ENCODE assay signal across 29 cellular contexts in the genomic region with DNA sequence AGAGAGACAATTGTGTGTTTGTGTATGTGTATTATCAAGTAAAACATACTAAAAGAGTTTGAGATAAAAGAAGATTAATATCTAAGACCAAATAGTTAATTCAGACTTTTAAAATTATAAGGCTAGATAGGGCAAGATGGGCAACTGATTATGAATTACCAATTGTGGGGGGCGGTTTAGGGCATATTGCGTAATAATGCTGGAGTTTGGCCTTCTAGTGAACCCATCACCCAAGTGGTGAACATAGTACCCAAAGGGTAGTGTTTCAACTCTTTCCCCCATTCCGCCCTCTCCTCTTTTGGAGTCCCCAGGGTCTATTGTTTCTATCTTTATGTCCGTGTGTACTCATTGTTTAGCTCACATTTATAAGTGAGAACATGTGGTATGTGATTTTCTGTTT.
"Had no signal": no experiment of that assay in that cellular context is flagged by ENCODE, and none has a peak within 500 bp of the region (broad histone marks: within the 10 kb centered on the region; RNA-seq: fewer than 3 reads in every experiment).

No MANE protein-coding gene starts in this region.

- H3K36me3 ChIP-seq: neutrophil, ovary had no signal

- H3K9ac ChIP-seq: parathyroid adenoma had no signal

- H3K4me3 ChIP-seq: ovary, psoas muscle, skin epidermis, smooth muscle cell, spleen, stomach, thoracic aorta, thyroid gland, tibial nerve, upper lobe of left lung, vagina had no signal

- DNase-seq: naive B cell; naive thymus-derived CD8-positive, alpha-beta T cell; nephron progenitor cell; nucleus accumbens; ovary; posterior cingulate gyrus; psoas muscle; right cardiac atrium; spleen; stimulated activated CD4-positive, alpha-beta T cell treated with anti-CD3 and anti-CD28 coated beads, Interleukin-12 subunit alpha, Interleukin-12 subunit beta, amount 100 ng/mL, for 4 hours; stimulated activated CD4-positive, alpha-beta T cell treated with anti-CD3 and anti-CD28 coated beads, Interleukin-1b, Interleukin-23, amount 100 ng/mL, for 48 hours; stimulated activated CD4-positive, alpha-beta T cell treated with anti-CD3 and anti-CD28 coated beads, Interleukin-4, amount 100 ng/mL, for 1 hour; stimulated activated naive B cell treated with anti-CD40 and anti-IgM and Interleukin-4, amounts not matched to agents 10 μg/mL and 1 μg/mL and 100 μg/mL, for 72 hours; stimulated activated naive CD4-positive, alpha-beta T cell treated with Interleukin-2 at 50 U/mL for 16 hours; stomach; thyroid gland; trophoblast cell; upper lobe of left lung had no signal

- H3K9me3 ChIP-seq: neutrophil, ovary, psoas muscle, spleen, stomach, thoracic aorta, thyroid gland, tibial nerve, upper lobe of left lung, vagina had no signal

- FAIRE-seq: urothelium cell line had no signal

- H3K27me3 ChIP-seq: neutrophil, ovary, spleen, stomach, thyroid gland, tibial nerve, upper lobe of left lung, vagina had no signal

- H3K79me2 ChIP-seq: parathyroid adenoma had no signal

- H2AFZ ChIP-seq: parathyroid adenoma had no signal

- ATAC-seq: naive thymus-derived CD8-positive, alpha-beta T cell; natural killer cell treated with Interleukin-12 subunit alpha and Interleukin-12 subunit beta and Interleukin-15 and Interleukin-18, amount 100 ng/mL, for 72 hours; psoas muscle; right cardiac atrium; sciatic nerve; stimulated activated effector memory CD8-positive, alpha-beta T cell treated with anti-CD3 and anti-CD28 coated beads, Interleukin-12 subunit alpha, Interleukin-12 subunit beta, amount 100 ng/mL, for 72 hours; stimulated activated naive B cell treated with anti-CD40 and anti-IgM and Interleukin-4, amounts not matched to agents 10 μg/mL and 1 μg/mL and 100 μg/mL, for 72 hours had no signal

- H3K27ac ChIP-seq: neutrophil, ovary, parathyroid adenoma, psoas muscle, skin epidermis, spleen, stomach, thoracic aorta, thyroid gland, tibial nerve, upper lobe of left lung, vagina had no signal

- H3K4me2 ChIP-seq: smooth muscle cell had no signal

- H3K4me1 ChIP-seq: psoas muscle, thyroid gland, upper lobe of left lung, vagina had no signal
